Comparison of ENCODE assay signal across 30 cellular contexts in genomic region chr4:52836120-52836519, GRCh38. TPM values are rescaled to one million over a fixed set of nuclear protein-coding genes. Genes with fewer than 3 reads are reported as not detected.
"Had no signal": no experiment of that assay in that cellular context is flagged by ENCODE, and none has a peak within 500 bp of the region (broad histone marks: within the 10 kb centered on the region; RNA-seq: fewer than 3 reads in every experiment).

No MANE protein-coding gene starts in this region.

- H3K9me3 ChIP-seq: ascending aorta, body of pancreas had no signal

- H3K36me3 ChIP-seq: ascending aorta had no signal

- H3K4me3 ChIP-seq: ascending aorta, body of pancreas, SK-N-MC had no signal

- H3K27me3 Mint-ChIP-seq: activated naive CD4-positive, alpha-beta T cell treated with anti-CD3 and anti-CD28 coated beads, Interleukin-2, amount 50 U/mL, for 24 hours had no signal

- H3K27ac ChIP-seq: ascending aorta, body of pancreas, SK-N-MC, VCaP had no signal

- H3K27me3 ChIP-seq: ascending aorta, body of pancreas had no signal

- H3K4me1 ChIP-seq: ascending aorta, body of pancreas had no signal

- ATAC-seq: activated CD8-positive, alpha-beta T cell treated with anti-CD3 and anti-CD28 coated beads, Interleukin-2, amount 10 ng/mL, durations not matched to agents 7 days and 5 days; body of pancreas; Right ventricle myocardium inferior; T-cell had no signal

- DNase-seq: activated CD4-positive, alpha-beta T cell treated with anti-CD3 and anti-CD28 coated beads for 48 hours; activated CD4-positive, alpha-beta T cell treated with anti-CD3 and anti-CD28 coated beads, Interleukin-2, amount 50 U/mL, for 4 hours; activated CD4-positive, CD25-positive, alpha-beta regulatory T cell treated with anti-CD3 and anti-CD28 coated beads, Interleukin-2, amount 50 U/mL, for 72 hours; activated CD8-positive, alpha-beta memory T cell treated with anti-CD3 and anti-CD28 coated beads, Interleukin-2, amount 50 U/mL, for 48 hours; activated CD8-positive, alpha-beta T cell treated with anti-CD3 and anti-CD28 coated beads, Interleukin-2, amount 10 ng/mL, durations not matched to agents 7 days and 5 days; activated effector memory CD4-positive, alpha-beta T cell treated with Interleukin-2 at 50 U/mL for 16 hours; activated naive CD4-positive, alpha-beta T cell; activated T-cell treated with anti-CD3 and anti-CD28 coated beads, Interleukin-2, amount 50 U/mL, for 1 hour; amniotic stem cell; body of pancreas; KG1; NCI-H1092; NCI-H1417; NCI-H2029; NCI-H2107; NCI-H2171 treated with DMSO at 0.1 percent for 48 hours; NCI-H226; NCI-H526; NCI-H774; RPMI8226; T-cell; T-helper 2 cell; T1000 had no signal

- H3K4me1 Mint-ChIP-seq: activated naive CD4-positive, alpha-beta T cell treated with anti-CD3 and anti-CD28 coated beads, Interleukin-2, amount 50 U/mL, for 24 hours; T-cell had no signal

- H3K36me3 Mint-ChIP-seq: activated naive CD4-positive, alpha-beta T cell treated with anti-CD3 and anti-CD28 coated beads, Interleukin-2, amount 50 U/mL, for 24 hours; T-cell had no signal

- H3K4me3 Mint-ChIP-seq: activated CD8-positive, alpha-beta T cell treated with anti-CD3 and anti-CD28 coated beads, Interleukin-2, amount 10 ng/mL, durations not matched to agents 7 days and 5 days; activated naive CD4-positive, alpha-beta T cell treated with anti-CD3 and anti-CD28 coated beads, Interleukin-2, amount 50 U/mL, for 24 hours; activated T-helper 1 cell treated with anti-CD3 and anti-CD28 coated beads, Interleukin-12 subunit alpha, Interleukin-12 subunit beta, Interleukin-2, Interleukin-4 antibody, amounts not matched to agents 30 ng/mL and 10 ng/mL and 1 ng/mL, durations not matched to agents 14 hours and 24 hours and 36 hours; T-cell had no signal

- H3K9me3 Mint-ChIP-seq: activated naive CD4-positive, alpha-beta T cell treated with anti-CD3 and anti-CD28 coated beads, Interleukin-2, amount 50 U/mL, for 24 hours; activated T-helper 1 cell treated with anti-CD3 and anti-CD28 coated beads, Interleukin-12 subunit alpha, Interleukin-12 subunit beta, Interleukin-2, Interleukin-4 antibody, amounts not matched to agents 30 ng/mL and 10 ng/mL and 1 ng/mL, durations not matched to agents 14 hours and 24 hours and 36 hours; T-cell had no signal

- H3K27ac Mint-ChIP-seq: activated CD8-positive, alpha-beta T cell treated with anti-CD3 and anti-CD28 coated beads, Interleukin-2, amount 10 ng/mL, durations not matched to agents 7 days and 5 days; activated naive CD4-positive, alpha-beta T cell treated with anti-CD3 and anti-CD28 coated beads, Interleukin-2, amount 50 U/mL, for 24 hours; activated T-helper 1 cell treated with anti-CD3 and anti-CD28 coated beads, Interleukin-12 subunit alpha, Interleukin-12 subunit beta, Interleukin-2, Interleukin-4 antibody, amounts not matched to agents 30 ng/mL and 10 ng/mL and 1 ng/mL, durations not matched to agents 14 hours and 24 hours and 36 hours; T-cell had no signal

RNA-seq across cellular contexts. Expression of gene RASL11B, which starts 26.0 kb away (rescaled TPM):
- total RNA-seq: ascending aorta, OCI-LY7 had no signal
